10 cellular contexts compared by ENCODE assay signal in genomic region chr10:102505462-102506115, GRCh38. TPM values are rescaled to one million over a fixed set of nuclear protein-coding genes. Genes with fewer than 3 reads are reported as not detected.
A peak's percentile ranks its signal among the peaks of the same experiment; 100 is the strongest.
DNase-seq lines count a peak whose midpoint lies in the region; ATAC-seq and TF ChIP-seq lines count a peak whose summit lies in the region.
"Had no signal": no experiment of that assay in that cellular context is flagged by ENCODE, and none has a peak within 500 bp of the region (broad histone marks: within the 10 kb centered on the region; RNA-seq: fewer than 3 reads in every experiment).

No MANE protein-coding gene starts in this region.

- H3K4me1 Mint-ChIP-seq in activated CD4-positive, alpha-beta T cell treated with anti-CD3 and anti-CD28 coated beads, Interleukin-2, amount 10 ng/mL, durations not matched to agents 24 days and 14 days: peaks cover 26% of the 10 kb centered on the region
- peaks cover 16% of the 10 kb centered on the region for H3K4me1 Mint-ChIP-seq in activated naive CD8-positive, alpha-beta T cell treated with anti-CD3 and anti-CD28 coated beads for 36 hours
- peaks cover 10 to 30% of the 10 kb centered on the region in 2 donors for H3K4me1 Mint-ChIP-seq in stimulated activated naive B cell treated with anti-CD40 and anti-IgM and Interleukin-4, amounts not matched to agents 10 μg/mL and 1 μg/mL and 100 μg/mL, for 72 hours

- TF ChIP-seq CTCF in thoracic aorta (IDR thresholded peaks at IDR 0.05): no peak

- peaks cover 9% of the 10 kb centered on the region for H3K36me3 ChIP-seq in thoracic aorta

- no peaks in the 10 kb centered on the region for H3K27me3 Mint-ChIP-seq in activated CD4-positive, alpha-beta T cell treated with anti-CD3 and anti-CD28 coated beads, Interleukin-2, amount 10 ng/mL, durations not matched to agents 24 days and 14 days
- H3K27me3 Mint-ChIP-seq in activated naive CD8-positive, alpha-beta T cell treated with anti-CD3 and anti-CD28 coated beads for 36 hours: no peaks in the 10 kb centered on the region
- H3K27me3 Mint-ChIP-seq in stimulated activated naive B cell treated with anti-CD40 and anti-IgM and Interleukin-4, amounts not matched to agents 10 μg/mL and 1 μg/mL and 100 μg/mL, for 72 hours: no peaks in the 10 kb centered on the region

- H3K36me3 Mint-ChIP-seq in activated CD4-positive, alpha-beta T cell treated with anti-CD3 and anti-CD28 coated beads, Interleukin-2, amount 10 ng/mL, durations not matched to agents 24 days and 14 days (ENCODE audit: low read depth): peaks cover 23% of the 10 kb centered on the region
- no peaks in the 10 kb centered on the region for H3K36me3 Mint-ChIP-seq in activated naive CD8-positive, alpha-beta T cell treated with anti-CD3 and anti-CD28 coated beads for 36 hours
- H3K36me3 Mint-ChIP-seq in stimulated activated naive B cell treated with anti-CD40 and anti-IgM and Interleukin-4, amounts not matched to agents 10 μg/mL and 1 μg/mL and 100 μg/mL, for 72 hours: peaks cover 7 to 11% of the 10 kb centered on the region in 2 donors

- DNase-seq in activated CD4-positive, alpha-beta T cell treated with anti-CD3 and anti-CD28 coated beads, Interleukin-2, amount 10 ng/mL, durations not matched to agents 24 days and 14 days: no peak
- DNase-seq in activated CD4-positive, alpha-beta T cell treated with anti-CD3 and anti-CD28 coated beads, Interleukin-2, amount 50 U/mL, for 1 hour: no peak
- no peak for DNase-seq in activated naive CD8-positive, alpha-beta T cell treated with anti-CD3 and anti-CD28 coated beads for 36 hours
- peak; percentile 30 for DNase-seq in left kidney (ENCODE audit: low read depth, low spot score)
- no peak for DNase-seq in thoracic aorta (ENCODE audit: low spot score)
- no peak for DNase-seq in NCI-H82 (lab: John Stamatoyannopoulos, UW)
- no peak for DNase-seq in stimulated activated naive B cell treated with anti-CD40 and anti-IgM and Interleukin-4, amounts not matched to agents 10 μg/mL and 1 μg/mL and 100 μg/mL, for 72 hours
- DNase-seq: stimulated activated CD4-positive, alpha-beta T cell treated with anti-CD3 and anti-CD28 coated beads, Interleukin-2, amount 100 ng/mL, for 24 hours had no signal

- no peak overlapping the region for H3K4me3 Mint-ChIP-seq in activated CD4-positive, alpha-beta T cell treated with anti-CD3 and anti-CD28 coated beads, Interleukin-2, amount 10 ng/mL, durations not matched to agents 24 days and 14 days
- H3K4me3 Mint-ChIP-seq in activated naive CD8-positive, alpha-beta T cell treated with anti-CD3 and anti-CD28 coated beads for 36 hours: peak overlapping the region; percentile 92
- H3K4me3 Mint-ChIP-seq in stimulated activated naive B cell treated with anti-CD40 and anti-IgM and Interleukin-4, amounts not matched to agents 10 μg/mL and 1 μg/mL and 100 μg/mL, for 72 hours: no peak overlapping the region

- H3K27ac ChIP-seq in thoracic aorta: no peak overlapping the region

- H3K9me3 Mint-ChIP-seq in activated CD4-positive, alpha-beta T cell treated with anti-CD3 and anti-CD28 coated beads, Interleukin-2, amount 10 ng/mL, durations not matched to agents 24 days and 14 days: no peaks in the 10 kb centered on the region
- no peaks in the 10 kb centered on the region for H3K9me3 Mint-ChIP-seq in activated naive CD8-positive, alpha-beta T cell treated with anti-CD3 and anti-CD28 coated beads for 36 hours
- H3K9me3 Mint-ChIP-seq in stimulated activated naive B cell treated with anti-CD40 and anti-IgM and Interleukin-4, amounts not matched to agents 10 μg/mL and 1 μg/mL and 100 μg/mL, for 72 hours: no peaks in the 10 kb centered on the region

- H3K4me3 ChIP-seq in thoracic aorta: peak overlapping the region; percentile 93

- H3K4me1 ChIP-seq in thoracic aorta (ENCODE audit: control insufficient read depth in 1 of 2, low read depth in 2 of 2): peaks cover 24 to 38% of the 10 kb centered on the region in 2 donors

- H3K9me3 ChIP-seq in thoracic aorta: no peaks in the 10 kb centered on the region

- ATAC-seq in thoracic aorta (ENCODE audit: insufficient number of reproducible peaks, low FRiP score, low read depth) (no peak), HG03175 (IDR thresholded peaks at IDR 0.05; ENCODE audit: unreplicated experiment) (no peak)
- ATAC-seq in stimulated activated naive B cell treated with anti-CD40 and anti-IgM and Interleukin-4, amounts not matched to agents 10 μg/mL and 1 μg/mL and 100 μg/mL, for 72 hours (replicated peaks): no peak

- intact Hi-C loops in activated CD4-positive, alpha-beta T cell treated with anti-CD3 and anti-CD28 coated beads, Interleukin-2, amount 10 ng/mL, durations not matched to agents 24 days and 14 days (cut with micrococcal nuclease): loop anchor here (10.0 kb wide), 1 partner anchor 1151 kb away; the partner anchor contains the start of gene BTRC

- H3K27ac Mint-ChIP-seq in activated CD4-positive, alpha-beta T cell treated with anti-CD3 and anti-CD28 coated beads, Interleukin-2, amount 10 ng/mL, durations not matched to agents 24 days and 14 days: peak overlapping the region; percentile 40
- no peak overlapping the region for H3K27ac Mint-ChIP-seq in activated naive CD8-positive, alpha-beta T cell treated with anti-CD3 and anti-CD28 coated beads for 36 hours
- no peak overlapping the region for H3K27ac Mint-ChIP-seq in stimulated activated naive B cell treated with anti-CD40 and anti-IgM and Interleukin-4, amounts not matched to agents 10 μg/mL and 1 μg/mL and 100 μg/mL, for 72 hours

- H3K27me3 ChIP-seq in thoracic aorta (replicated peaks; ENCODE audit: insufficient read depth): no peaks in the 10 kb centered on the region

RNA-seq across cellular contexts. Expression of gene SUFU, which starts 1.8 kb away (rescaled TPM):
- 8.4 and 9.9 TPM in 2 replicates for total RNA-seq in activated CD4-positive, alpha-beta T cell treated with anti-CD3 and anti-CD28 coated beads, Interleukin-2, amount 10 ng/mL, durations not matched to agents 24 days and 14 days
- 1 to 10 TPM; 5.7 to 6.0 TPM for total RNA-seq in activated naive CD8-positive, alpha-beta T cell treated with anti-CD3 and anti-CD28 coated beads for 36 hours
- 1 to 10 TPM; 4.6 to 7.6 TPM for total RNA-seq in thoracic aorta

RNA-seq across cellular contexts. Expression of gene ACTR1A, which starts 3.1 kb away (rescaled TPM):
- total RNA-seq in activated CD4-positive, alpha-beta T cell treated with anti-CD3 and anti-CD28 coated beads, Interleukin-2, amount 10 ng/mL, durations not matched to agents 24 days and 14 days: 60.9 and 64.8 TPM in 2 replicates
- 10 to 100 TPM; 51.1 to 54.9 TPM for total RNA-seq in activated naive CD8-positive, alpha-beta T cell treated with anti-CD3 and anti-CD28 coated beads for 36 hours
- total RNA-seq in thoracic aorta: 100 to 1,000 TPM in 1 of 2 donors, 10 to 100 TPM in 1; 98.0 to 116 TPM

RNA-seq across cellular contexts. Expression of gene C10orf95, which starts 54.2 kb away (rescaled TPM):
- 0.33 and 0.52 TPM in 2 replicates for total RNA-seq in activated CD4-positive, alpha-beta T cell treated with anti-CD3 and anti-CD28 coated beads, Interleukin-2, amount 10 ng/mL, durations not matched to agents 24 days and 14 days
- total RNA-seq in activated naive CD8-positive, alpha-beta T cell treated with anti-CD3 and anti-CD28 coated beads for 36 hours: under 1 TPM; 0.49 to 0.62 TPM
- not detected for total RNA-seq in thoracic aorta
- total RNA-seq: glomerular endothelial cell had no signal
